ENCODE assay signal across 17 cellular contexts in the genomic region with DNA sequence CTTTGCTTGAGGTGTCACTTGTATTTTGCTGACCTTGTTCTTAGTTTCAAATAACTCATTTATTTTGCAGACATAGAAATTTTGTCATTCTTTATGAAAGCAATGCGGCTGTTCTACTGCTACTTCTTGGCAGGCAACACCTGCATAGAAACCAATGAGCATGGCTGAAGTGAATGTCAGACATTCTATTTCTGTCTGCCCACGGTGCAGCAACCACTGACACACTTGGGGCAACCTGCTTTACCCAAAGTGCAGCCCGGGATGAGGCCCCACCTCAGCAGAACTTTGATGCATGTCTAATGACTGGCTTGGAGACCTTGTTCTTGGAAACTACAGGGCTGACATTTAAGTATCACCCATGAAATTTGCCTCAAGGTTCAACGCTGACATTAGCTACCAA.
DNase-seq lines count a peak whose midpoint lies in the region; ATAC-seq, FAIRE-seq and TF ChIP-seq lines count a peak whose summit lies in the region.
"Had no signal": no experiment of that assay in that cellular context is flagged by ENCODE, and none has a peak within 500 bp of the region (broad histone marks: within the 10 kb centered on the region; RNA-seq: fewer than 3 reads in every experiment).

No MANE protein-coding gene starts in this region.

- no peak overlapping the region for H3K4me2 ChIP-seq in astrocyte (ENCODE audit: low read length)

- H3K9me3 ChIP-seq in astrocyte (ENCODE audit: insufficient read depth, low read depth, low read length), result no peaks in the 10 kb centered on the region
- H3K9me3 ChIP-seq: transverse colon had no signal

- no peak overlapping the region for H3K4me3 ChIP-seq in astrocyte (ENCODE audit: insufficient read depth, low read depth, low read length)
- H3K4me3 ChIP-seq: transverse colon had no signal

- no peak overlapping the region for H3K9ac ChIP-seq in astrocyte (ENCODE audit: low read length)

- H3K27ac ChIP-seq in astrocyte (ENCODE audit: low read depth, low read length), result no peak overlapping the region
- H3K27ac ChIP-seq: transverse colon had no signal

- H3K36me3 Mint-ChIP-seq in astrocyte (ENCODE audit: low read depth, unreplicated experiment), result no peaks in the 10 kb centered on the region

- H3K9me3 Mint-ChIP-seq in astrocyte (ENCODE audit: unreplicated experiment), result no peaks in the 10 kb centered on the region
- H3K9me3 Mint-ChIP-seq: activated CD4-positive, alpha-beta T cell treated with anti-CD3 and anti-CD28 coated beads, Interleukin-2, amount 10 ng/mL, durations not matched to agents 24 days and 14 days; activated T-cell treated with anti-CD3 and anti-CD28 coated beads, Interleukin-2, amount 50 U/mL, for 4 hours had no signal

- no peaks in the 10 kb centered on the region for H3K36me3 ChIP-seq in astrocyte (ENCODE audit: insufficient read depth, low read length)
- H3K36me3 ChIP-seq: transverse colon had no signal

- no peak for DNase-seq in GM12892 (ENCODE audit: insufficient read length)
- no peak for DNase-seq in astrocyte (ENCODE audit: low read depth)
- DNase-seq in NCI-H446 treated with DMSO at 0.1 percent for 48 hours (lab: John Stamatoyannopoulos, UW), result no peak
- DNase-seq in DMS79 treated with DMSO at 0.1 percent for 48 hours (lab: John Stamatoyannopoulos, UW), result no peak
- DNase-seq in activated naive CD4-positive, alpha-beta T cell (lab: John Stamatoyannopoulos, UW), result no peak
- DNase-seq: activated CD4-positive, alpha-beta T cell treated with anti-CD3 and anti-CD28 coated beads, Interleukin-2, amount 10 ng/mL, durations not matched to agents 24 days and 14 days; activated T-cell treated with anti-CD3 and anti-CD28 coated beads, Interleukin-2, amount 50 U/mL, for 4 hours; effector memory CD4-positive, alpha-beta T cell; NCI-H2081; Right ventricle myocardium superior; stimulated activated CD4-positive, alpha-beta T cell treated with anti-CD3 and anti-CD28 coated beads, Interleukin-4, amount 100 ng/mL, for 24 hours; T-helper 2 cell; transverse colon had no signal

- no peak overlapping the region for H3K4me3 Mint-ChIP-seq in astrocyte (ENCODE audit: unreplicated experiment)
- H3K4me3 Mint-ChIP-seq: activated CD4-positive, alpha-beta T cell treated with anti-CD3 and anti-CD28 coated beads, Interleukin-2, amount 10 ng/mL, durations not matched to agents 24 days and 14 days; activated T-cell treated with anti-CD3 and anti-CD28 coated beads, Interleukin-2, amount 50 U/mL, for 4 hours had no signal

- no peaks in the 10 kb centered on the region for H3K4me1 ChIP-seq in astrocyte (ENCODE audit: insufficient read depth, low read length)

- no peak for TF ChIP-seq CTCF in astrocyte (IDR thresholded peaks at IDR 0.05; ENCODE audit: insufficient read depth, low read depth, low read length)

- H3K27me3 Mint-ChIP-seq in astrocyte (ENCODE audit: low read depth, unreplicated experiment), result no peaks in the 10 kb centered on the region
- H3K27me3 Mint-ChIP-seq: activated CD4-positive, alpha-beta T cell treated with anti-CD3 and anti-CD28 coated beads, Interleukin-2, amount 10 ng/mL, durations not matched to agents 24 days and 14 days had no signal

- TF ChIP-seq POLR2A in GM12892 (IDR thresholded peaks at IDR 0.05; ENCODE audit: low read depth, low read length), result no peak

- H3K4me1 Mint-ChIP-seq in astrocyte (ENCODE audit: low read depth, unreplicated experiment), result no peaks in the 10 kb centered on the region

- ATAC-seq in GM19455 (IDR thresholded peaks at IDR 0.05; ENCODE audit: unreplicated experiment), result peak; percentile 65
- peak; percentile 85 for ATAC-seq in HG02885 (IDR thresholded peaks at IDR 0.05; ENCODE audit: poor library complexity, unreplicated experiment)
- ATAC-seq in GM19452 (IDR thresholded peaks at IDR 0.05; ENCODE audit: unreplicated experiment), result no peak
- ATAC-seq: activated T-cell treated with anti-CD3 and anti-CD28 coated beads, Interleukin-2, amount 50 U/mL, for 4 hours had no signal

- peak overlapping the region; percentile 18 for H3K27ac Mint-ChIP-seq in astrocyte (ENCODE audit: unreplicated experiment)
- H3K27ac Mint-ChIP-seq: activated CD4-positive, alpha-beta T cell treated with anti-CD3 and anti-CD28 coated beads, Interleukin-2, amount 10 ng/mL, durations not matched to agents 24 days and 14 days had no signal

- H2AFZ ChIP-seq in astrocyte (ENCODE audit: low read depth, low read length), result no peak overlapping the region

- peak; percentile 83 for FAIRE-seq in GM12892 (lab: Jason Lieb, UNC)
- FAIRE-seq in astrocyte (lab: Jason Lieb, UNC), result no peak
- FAIRE-seq: G401.6 had no signal

- H3K27me3 ChIP-seq in astrocyte (ENCODE audit: insufficient read depth, low read length), result no peaks in the 10 kb centered on the region
- H3K27me3 ChIP-seq: transverse colon had no signal

- H4K20me1 ChIP-seq in astrocyte (ENCODE audit: insufficient read depth, low read length), result no peaks in the 10 kb centered on the region

- no peaks in the 10 kb centered on the region for H3K79me2 ChIP-seq in astrocyte (ENCODE audit: insufficient read depth, low read length)
